Comparison of ENCODE assay signal across 1 cellular context in genomic region chrX:119693032-119693995, GRCh38.
TF ChIP-seq lines count a peak whose summit lies in the region.

Gene SEPTIN6, minus strand, starts transcription at chrX:119693168. Its CDS starts 63 bp downstream, at chrX:119693105.

TF ChIP-seq in HepG2, 621 proteins besides CTCF, POLR2A, EP300 and RAD21 (continued from another document):
- TF ChIP-seq ATF4 (CRISPR knock-in tag; IDR thresholded peaks at IDR 0.05) (no peak), GATAD2A (CRISPR knock-in tag; IDR thresholded peaks at IDR 0.05) (no peak), ZNF567 (CRISPR knock-in tag; IDR thresholded peaks at IDR 0.05; ENCODE audit: borderline replicate concordance) (no peak), ZNF3 (CRISPR knock-in tag; IDR thresholded peaks at IDR 0.05) (no peak), MLLT10 (CRISPR knock-in tag; IDR thresholded peaks at IDR 0.05) (no peak), MBD4 (IDR thresholded peaks at IDR 0.05; ENCODE audit: borderline replicate concordance, low read length) (no peak)
TF ChIP-seq in HepG2: peak in this region for 48.
